In genomic region chr14:73663548-73664212, GRCh38 we compare ENCODE assay signal across 32 cellular contexts. TPM values are rescaled to one million over a fixed set of nuclear protein-coding genes. Genes with fewer than 3 reads are reported as not detected.
A peak's percentile ranks its signal among the peaks of the same experiment; 100 is the strongest.
DNase-seq lines count a peak whose midpoint lies in the region; ATAC-seq and TF ChIP-seq lines count a peak whose summit lies in the region.
"Had no signal": no experiment of that assay in that cellular context is flagged by ENCODE, and none has a peak within 500 bp of the region (broad histone marks: within the 10 kb centered on the region; RNA-seq: fewer than 3 reads in every experiment).

No MANE protein-coding gene starts in this region.

- H3K4me1 ChIP-seq in Caco-2 (peaks cover 17% of the 10 kb centered on the region), HEK293 (ENCODE audit: control insufficient read depth, insufficient read depth, low read length) (no peaks in the 10 kb centered on the region)
- H3K4me1 ChIP-seq: breast epithelium, colonic mucosa, neural progenitor cell had no signal

- no peaks in the 10 kb centered on the region for H3K27me3 ChIP-seq in Caco-2 (replicated peaks; ENCODE audit: control insufficient read depth, insufficient read depth, low read length)
- H3K27me3 ChIP-seq: breast epithelium, colonic mucosa, foreskin keratinocyte, hepatocyte, neural progenitor cell, right lobe of liver had no signal

- no TSS peak for BruUV-seq in Caco-2 (replicated peaks; lab: Mats Ljungman, UMichigan)

- ATAC-seq in HG03039 (IDR thresholded peaks at IDR 0.05; ENCODE audit: unreplicated experiment), result no peak
- ATAC-seq: activated T-cell treated with anti-CD3 and anti-CD28 coated beads, Interleukin-2, amount 50 U/mL, for 4 hours; effector memory CD8-positive, alpha-beta T cell; esophagus mucosa; foreskin keratinocyte; left ventricle myocardium superior; PC-3; stimulated activated naive CD8-positive, alpha-beta T cell treated with anti-CD3 and anti-CD28 coated beads, Interleukin-15, Interleukin-2, amounts not matched to agents 100 U/mL and 50 U/mL, for 24 hours had no signal

- no peak for TF ChIP-seq CTCF in Caco-2 (IDR thresholded peaks at IDR 0.05; ENCODE audit: insufficient read depth in 1 of 2, low read depth in 1 of 2, low read length in 1 of 2, severe bottlenecking in 1 of 2, unreplicated experiment in 1 of 2)
- TF ChIP-seq CTCF in HEK293 (tag by site-specific recombination; IDR thresholded peaks at IDR 0.05), result no peak
- no peak for TF ChIP-seq CTCF in VCaP (conservative IDR thresholded peaks at IDR 0.05)
- TF ChIP-seq CTCF in nephron (IDR thresholded peaks at IDR 0.05; ENCODE audit: unreplicated experiment in 3 of 3), result no peak

- H3K27me3 Mint-ChIP-seq in Caco-2 (ENCODE audit: insufficient read depth, unreplicated experiment) (no peaks in the 10 kb centered on the region), nephron (ENCODE audit: low read depth) (no peaks in the 10 kb centered on the region)
- H3K27me3 Mint-ChIP-seq: activated naive CD4-positive, alpha-beta T cell treated with anti-CD3 and anti-CD28 coated beads, Interleukin-2, amount 10 ng/mL, durations not matched to agents 7 days and 5 days; effector memory CD8-positive, alpha-beta T cell had no signal

- CTCF ChIA-PET in Caco-2 (lab: Charles Lee), result interaction anchor here (0.7 to 1.0 kb wide), 2 partner anchors 155 to 218 kb away, joined by 6 to 10 read pairs; no protein-coding TSS in a partner anchor
- CTCF ChIA-PET in HEK293 (lab: Yijun Ruan, JAX), result interaction anchor here (1.0 to 1.7 kb wide), 4 partner anchors 12 to 157 kb away, joined by 3 to 9 read pairs (median 4); partner anchors contain the start of gene DNAL1

- H3K36me3 Mint-ChIP-seq in Caco-2 (ENCODE audit: insufficient read depth, unreplicated experiment) (peaks cover 8% of the 10 kb centered on the region), nephron (ENCODE audit: low read depth) (peaks cover 36% of the 10 kb centered on the region)
- H3K36me3 Mint-ChIP-seq: activated naive CD4-positive, alpha-beta T cell treated with anti-CD3 and anti-CD28 coated beads, Interleukin-2, amount 10 ng/mL, durations not matched to agents 7 days and 5 days had no signal

- POLR2A ChIA-PET in Caco-2 (lab: Charles Lee) (no interaction called here), HEK293 (lab: Yijun Ruan, JAX) (interaction anchor here (0.6 kb wide), 1 partner anchor 232 kb away, joined by 3 read pairs; no protein-coding TSS in a partner anchor)

- H3K4me1 Mint-ChIP-seq in Caco-2 (ENCODE audit: low read depth, unreplicated experiment) (peaks cover 22% of the 10 kb centered on the region), nephron (peaks cover 15% of the 10 kb centered on the region)
- H3K4me1 Mint-ChIP-seq: activated naive CD4-positive, alpha-beta T cell treated with anti-CD3 and anti-CD28 coated beads, Interleukin-2, amount 10 ng/mL, durations not matched to agents 7 days and 5 days; neural progenitor cell had no signal

- H3K9me3 Mint-ChIP-seq in Caco-2 (ENCODE audit: unreplicated experiment), result no peaks in the 10 kb centered on the region
- no peaks in the 10 kb centered on the region for H3K9me3 Mint-ChIP-seq in nephron
- H3K9me3 Mint-ChIP-seq: activated naive CD4-positive, alpha-beta T cell treated with anti-CD3 and anti-CD28 coated beads, Interleukin-2, amount 10 ng/mL, durations not matched to agents 7 days and 5 days; activated T-cell treated with anti-CD3 and anti-CD28 coated beads, Interleukin-2, amount 50 U/mL, for 4 hours; effector memory CD8-positive, alpha-beta T cell; HFFc6; neural progenitor cell had no signal

- H3K4me3 Mint-ChIP-seq in Caco-2 (ENCODE audit: unreplicated experiment) (peak overlapping the region; percentile 15), nephron (no peak overlapping the region)
- H3K4me3 Mint-ChIP-seq: activated naive CD4-positive, alpha-beta T cell treated with anti-CD3 and anti-CD28 coated beads, Interleukin-2, amount 10 ng/mL, durations not matched to agents 7 days and 5 days; activated T-cell treated with anti-CD3 and anti-CD28 coated beads, Interleukin-2, amount 50 U/mL, for 4 hours; effector memory CD8-positive, alpha-beta T cell; neural progenitor cell had no signal

- H3K27ac Mint-ChIP-seq in Caco-2 (ENCODE audit: unreplicated experiment) (peak overlapping the region; percentile 51), nephron (peak overlapping the region in 2 of 3 experiments; percentile 15 to 22)
- H3K27ac Mint-ChIP-seq: activated naive CD4-positive, alpha-beta T cell treated with anti-CD3 and anti-CD28 coated beads, Interleukin-2, amount 10 ng/mL, durations not matched to agents 7 days and 5 days; effector memory CD8-positive, alpha-beta T cell; neural progenitor cell had no signal

- H3K27ac ChIP-seq in HEK293 (ENCODE audit: extremely low read depth, low read depth, low read length) (no peak overlapping the region), VCaP (peak overlapping the region; percentile 96; the same call in 1 of the 2 replicates)
- H3K27ac ChIP-seq: breast epithelium, colonic mucosa, foreskin keratinocyte, hepatocyte, neural progenitor cell, right lobe of liver, thoracic aorta had no signal

- DNase-seq in Caco-2, result no peak
- no peak for DNase-seq in AG08395 (ENCODE audit: low spot score)
- no peak for DNase-seq in cerebellum (ENCODE audit: low spot score)
- DNase-seq in T-helper 9 cell, result no peak
- DNase-seq: activated CD4-positive, alpha-beta T cell treated with anti-CD3 and anti-CD28 coated beads for 4 hours; activated naive CD4-positive, alpha-beta T cell treated with anti-CD3 and anti-CD28 coated beads, Interleukin-2, amount 10 ng/mL, durations not matched to agents 7 days and 5 days; activated T-cell treated with anti-CD3 and anti-CD28 coated beads, Interleukin-2, amount 50 U/mL, for 4 hours; amniotic stem cell; C1 segment of cervical spinal cord; colonic mucosa; effector memory CD8-positive, alpha-beta T cell; foreskin keratinocyte; HFFc6; left ventricle myocardium superior; NCI-H1092; NCI-H2029 treated with DMSO at 0.1 percent for 48 hours; PC-3; right lobe of liver; Right ventricle myocardium superior; stimulated activated naive CD8-positive, alpha-beta T cell treated with anti-CD3 and anti-CD28 coated beads, Interleukin-15, Interleukin-2, amounts not matched to agents 100 U/mL and 50 U/mL, for 24 hours had no signal

- intact Hi-C loops in Caco-2 (cut with micrococcal nuclease; ENCODE audit: unreplicated experiment), result loop anchor here (1.0 kb wide), 1 partner anchor 21 kb away; no protein-coding TSS in a partner anchor

- H3K36me3 ChIP-seq in Caco-2 (ENCODE audit: control insufficient read depth, insufficient read depth, low read length) (no peaks in the 10 kb centered on the region), HEK293 (ENCODE audit: control insufficient read depth in 2 of 2, insufficient read depth in 1 of 2, low read length in 2 of 2) (peaks cover 0 to 3% of the 10 kb centered on the region in 2 experiments; a peak in 1 of 3 replicates)
- H3K36me3 ChIP-seq: breast epithelium, colonic mucosa, neural progenitor cell, right lobe of liver had no signal

- no peaks in the 10 kb centered on the region for H3K9me3 ChIP-seq in Caco-2
- no peaks in the 10 kb centered on the region for H3K9me3 ChIP-seq in HEK293 (ENCODE audit: control insufficient read depth, insufficient read depth, low read depth, low read length)
- H3K9me3 ChIP-seq: breast epithelium, colonic mucosa, right lobe of liver, thoracic aorta had no signal

- no peak overlapping the region for H3K4me3 ChIP-seq in Caco-2 (ENCODE audit: low read depth, low read length)
- H3K4me3 ChIP-seq in HEK293 (ENCODE audit: low read depth, low read length), result no peak overlapping the region
- H3K4me3 ChIP-seq: breast epithelium, colonic mucosa, hepatocyte, neural progenitor cell, right lobe of liver, thoracic aorta had no signal

TF ChIP-seq in HEK293, 187 proteins besides CTCF, POLR2A, EP300 and RAD21:
- TF ChIP-seq MZF1 (tag by site-specific recombination; IDR thresholded peaks at IDR 0.05; ENCODE audit: borderline replicate concordance) (no peak), PRDM1 (tag by site-specific recombination; IDR thresholded peaks at IDR 0.05) (peak; percentile 74)
TF ChIP-seq in HEK293: peak in this region for 1.

RNA-seq across cellular contexts. Expression of gene DNAL1, which starts 18.9 kb away (rescaled TPM):
- total RNA-seq in Caco-2 (2022) (9.6 and 12.2 TPM in 2 replicates), cerebellum (15.3 TPM)

RNA-seq across cellular contexts. Expression of gene PNMA1, which starts 50.5 kb away (rescaled TPM):
- total RNA-seq in Caco-2 (2022) (33.2 and 38.8 TPM in 2 replicates), cerebellum (69.8 TPM)

RNA-seq across cellular contexts. Expression of gene ACOT6, which starts 51.4 kb away (rescaled TPM):
- total RNA-seq in Caco-2 (2022) (not detected in 2 replicates), cerebellum (not detected)
- total RNA-seq: activated T-cell treated with anti-CD3 and anti-CD28 coated beads, Interleukin-2, amount 50 U/mL, for 4 hours; colonic mucosa; Daoy; esophagus mucosa; foreskin keratinocyte; hepatocyte; HFFc6; left ventricle myocardium superior; LHCN-M2; mucosa of gallbladder; PC-3; Right ventricle myocardium superior; thoracic aorta had no signal
